1 cellular context compared by ENCODE assay signal in the genomic region with DNA sequence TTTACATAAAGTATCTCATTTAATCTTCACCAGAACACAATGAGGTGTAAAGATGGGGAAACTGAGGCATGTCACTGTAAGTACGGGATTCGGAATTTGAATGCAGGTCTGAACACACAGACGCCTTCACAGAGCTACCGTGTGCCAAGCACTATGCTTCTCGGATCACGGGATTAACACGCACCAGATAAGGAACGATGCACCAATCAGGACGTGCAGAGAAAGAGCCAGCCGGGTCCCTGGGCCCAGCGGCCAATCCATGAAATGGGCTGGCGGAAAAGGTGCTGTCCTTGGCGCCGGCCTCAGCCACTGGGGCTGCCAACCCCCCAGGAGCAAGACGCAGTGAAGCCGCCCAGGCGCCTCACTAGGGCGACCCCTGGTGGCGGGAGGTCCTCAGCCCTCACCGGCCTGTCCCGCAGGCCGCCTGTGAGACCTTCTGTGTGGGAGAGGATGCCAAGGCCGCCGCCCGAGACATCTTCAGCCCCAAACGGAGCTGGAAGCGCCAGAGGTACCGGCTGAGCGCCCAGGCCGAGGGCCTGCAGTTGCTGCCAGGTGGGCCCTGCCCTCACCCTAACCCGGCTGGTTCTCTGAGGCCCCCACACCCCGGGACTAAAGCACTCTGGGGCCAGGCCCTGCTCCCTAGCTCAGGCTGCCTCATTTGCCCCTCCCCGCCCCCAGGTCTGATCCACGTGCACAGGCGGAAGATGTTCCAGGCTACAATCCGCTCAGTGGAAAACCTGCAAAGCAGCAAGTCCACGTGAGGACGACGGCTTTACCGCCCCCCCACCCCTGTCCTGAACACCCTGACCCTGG.
TF ChIP-seq lines count a peak whose summit lies in the region.

No MANE protein-coding gene starts in this region.

TF ChIP-seq in WTC11, 78 proteins besides CTCF, POLR2A, EP300 and RAD21 (continued from another document):
- TF ChIP-seq, protein P1, sequence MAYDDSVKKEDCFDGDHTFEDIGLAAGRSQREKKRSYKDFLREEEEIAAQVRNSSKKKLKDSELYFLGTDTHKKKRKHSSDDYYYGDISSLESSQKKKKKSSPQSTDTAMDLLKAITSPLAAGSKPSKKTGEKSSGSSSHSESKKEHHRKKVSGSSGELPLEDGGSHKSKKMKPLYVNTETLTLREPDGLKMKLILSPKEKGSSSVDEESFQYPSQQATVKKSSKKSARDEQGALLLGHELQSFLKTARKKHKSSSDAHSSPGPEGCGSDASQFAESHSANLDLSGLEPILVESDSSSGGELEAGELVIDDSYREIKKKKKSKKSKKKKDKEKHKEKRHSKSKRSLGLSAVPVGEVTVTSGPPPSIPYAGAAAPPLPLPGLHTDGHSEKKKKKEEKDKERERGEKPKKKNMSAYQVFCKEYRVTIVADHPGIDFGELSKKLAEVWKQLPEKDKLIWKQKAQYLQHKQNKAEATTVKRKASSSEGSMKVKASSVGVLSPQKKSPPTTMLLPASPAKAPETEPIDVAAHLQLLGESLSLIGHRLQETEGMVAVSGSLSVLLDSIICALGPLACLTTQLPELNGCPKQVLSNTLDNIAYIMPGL (CRISPR knock-in tag; IDR thresholded peaks at IDR 0.05) = no peak; the same call in 1 of the 2 replicates
- TF ChIP-seq GTF2I (CRISPR knock-in tag; conservative IDR thresholded peaks at IDR 0.05) = peak; percentile 83
- TF ChIP-seq, protein P2, sequence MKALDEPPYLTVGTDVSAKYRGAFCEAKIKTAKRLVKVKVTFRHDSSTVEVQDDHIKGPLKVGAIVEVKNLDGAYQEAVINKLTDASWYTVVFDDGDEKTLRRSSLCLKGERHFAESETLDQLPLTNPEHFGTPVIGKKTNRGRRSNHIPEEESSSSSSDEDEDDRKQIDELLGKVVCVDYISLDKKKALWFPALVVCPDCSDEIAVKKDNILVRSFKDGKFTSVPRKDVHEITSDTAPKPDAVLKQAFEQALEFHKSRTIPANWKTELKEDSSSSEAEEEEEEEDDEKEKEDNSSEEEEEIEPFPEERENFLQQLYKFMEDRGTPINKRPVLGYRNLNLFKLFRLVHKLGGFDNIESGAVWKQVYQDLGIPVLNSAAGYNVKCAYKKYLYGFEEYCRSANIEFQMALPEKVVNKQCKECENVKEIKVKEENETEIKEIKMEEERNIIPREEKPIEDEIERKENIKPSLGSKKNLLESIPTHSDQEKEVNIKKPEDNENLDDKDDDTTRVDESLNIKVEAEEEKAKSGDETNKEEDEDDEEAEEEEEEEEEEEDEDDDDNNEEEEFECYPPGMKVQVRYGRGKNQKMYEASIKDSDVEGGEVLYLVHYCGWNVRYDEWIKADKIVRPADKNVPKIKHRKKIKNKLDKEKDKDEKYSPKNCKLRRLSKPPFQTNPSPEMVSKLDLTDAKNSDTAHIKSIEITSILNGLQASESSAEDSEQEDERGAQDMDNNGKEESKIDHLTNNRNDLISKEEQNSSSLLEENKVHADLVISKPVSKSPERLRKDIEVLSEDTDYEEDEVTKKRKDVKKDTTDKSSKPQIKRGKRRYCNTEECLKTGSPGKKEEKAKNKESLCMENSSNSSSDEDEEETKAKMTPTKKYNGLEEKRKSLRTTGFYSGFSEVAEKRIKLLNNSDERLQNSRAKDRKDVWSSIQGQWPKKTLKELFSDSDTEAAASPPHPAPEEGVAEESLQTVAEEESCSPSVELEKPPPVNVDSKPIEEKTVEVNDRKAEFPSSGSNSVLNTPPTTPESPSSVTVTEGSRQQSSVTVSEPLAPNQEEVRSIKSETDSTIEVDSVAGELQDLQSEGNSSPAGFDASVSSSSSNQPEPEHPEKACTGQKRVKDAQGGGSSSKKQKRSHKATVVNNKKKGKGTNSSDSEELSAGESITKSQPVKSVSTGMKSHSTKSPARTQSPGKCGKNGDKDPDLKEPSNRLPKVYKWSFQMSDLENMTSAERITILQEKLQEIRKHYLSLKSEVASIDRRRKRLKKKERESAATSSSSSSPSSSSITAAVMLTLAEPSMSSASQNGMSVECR (CRISPR knock-in tag; IDR thresholded peaks at IDR 0.05; ENCODE audit: borderline replicate concordance) = no peak
- peak; percentile 62; the same call in 1 of the 2 replicates for TF ChIP-seq FOXP1 (CRISPR knock-in tag; IDR thresholded peaks at IDR 0.05; ENCODE audit: borderline replicate concordance)
- TF ChIP-seq, protein P3, sequence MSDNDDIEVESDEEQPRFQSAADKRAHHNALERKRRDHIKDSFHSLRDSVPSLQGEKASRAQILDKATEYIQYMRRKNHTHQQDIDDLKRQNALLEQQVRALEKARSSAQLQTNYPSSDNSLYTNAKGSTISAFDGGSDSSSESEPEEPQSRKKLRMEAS (CRISPR knock-in tag; IDR thresholded peaks at IDR 0.05) = 0 out of 2 replicates have a peak, but pooled peaks have one; percentile 53
- peak; percentile 59; the same call in 1 of the 2 replicates for TF ChIP-seq FOXK1 (CRISPR knock-in tag; IDR thresholded peaks at IDR 0.05)
- TF ChIP-seq, protein P4, sequence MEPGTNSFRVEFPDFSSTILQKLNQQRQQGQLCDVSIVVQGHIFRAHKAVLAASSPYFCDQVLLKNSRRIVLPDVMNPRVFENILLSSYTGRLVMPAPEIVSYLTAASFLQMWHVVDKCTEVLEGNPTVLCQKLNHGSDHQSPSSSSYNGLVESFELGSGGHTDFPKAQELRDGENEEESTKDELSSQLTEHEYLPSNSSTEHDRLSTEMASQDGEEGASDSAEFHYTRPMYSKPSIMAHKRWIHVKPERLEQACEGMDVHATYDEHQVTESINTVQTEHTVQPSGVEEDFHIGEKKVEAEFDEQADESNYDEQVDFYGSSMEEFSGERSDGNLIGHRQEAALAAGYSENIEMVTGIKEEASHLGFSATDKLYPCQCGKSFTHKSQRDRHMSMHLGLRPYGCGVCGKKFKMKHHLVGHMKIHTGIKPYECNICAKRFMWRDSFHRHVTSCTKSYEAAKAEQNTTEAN (CRISPR knock-in tag; IDR thresholded peaks at IDR 0.05) = peak; percentile 86
- TF ChIP-seq NFYB (CRISPR knock-in tag; conservative IDR thresholded peaks at IDR 0.05; ENCODE audit: low read depth) = peak; percentile 58
- peak; percentile 68; the same call in 1 of the 2 replicates for TF ChIP-seq ETV6 (CRISPR knock-in tag; IDR thresholded peaks at IDR 0.05)
- TF ChIP-seq, protein P5, sequence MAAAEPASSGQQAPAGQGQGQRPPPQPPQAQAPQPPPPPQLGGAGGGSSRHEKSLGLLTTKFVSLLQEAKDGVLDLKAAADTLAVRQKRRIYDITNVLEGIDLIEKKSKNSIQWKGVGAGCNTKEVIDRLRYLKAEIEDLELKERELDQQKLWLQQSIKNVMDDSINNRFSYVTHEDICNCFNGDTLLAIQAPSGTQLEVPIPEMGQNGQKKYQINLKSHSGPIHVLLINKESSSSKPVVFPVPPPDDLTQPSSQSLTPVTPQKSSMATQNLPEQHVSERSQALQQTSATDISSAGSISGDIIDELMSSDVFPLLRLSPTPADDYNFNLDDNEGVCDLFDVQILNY (CRISPR knock-in tag; IDR thresholded peaks at IDR 0.05) = 0 out of 2 replicates have a peak, but pooled peaks have one; percentile 36
- TF ChIP-seq SOX15 (CRISPR knock-in tag; IDR thresholded peaks at IDR 0.05) = no peak
- TF ChIP-seq, protein P6, sequence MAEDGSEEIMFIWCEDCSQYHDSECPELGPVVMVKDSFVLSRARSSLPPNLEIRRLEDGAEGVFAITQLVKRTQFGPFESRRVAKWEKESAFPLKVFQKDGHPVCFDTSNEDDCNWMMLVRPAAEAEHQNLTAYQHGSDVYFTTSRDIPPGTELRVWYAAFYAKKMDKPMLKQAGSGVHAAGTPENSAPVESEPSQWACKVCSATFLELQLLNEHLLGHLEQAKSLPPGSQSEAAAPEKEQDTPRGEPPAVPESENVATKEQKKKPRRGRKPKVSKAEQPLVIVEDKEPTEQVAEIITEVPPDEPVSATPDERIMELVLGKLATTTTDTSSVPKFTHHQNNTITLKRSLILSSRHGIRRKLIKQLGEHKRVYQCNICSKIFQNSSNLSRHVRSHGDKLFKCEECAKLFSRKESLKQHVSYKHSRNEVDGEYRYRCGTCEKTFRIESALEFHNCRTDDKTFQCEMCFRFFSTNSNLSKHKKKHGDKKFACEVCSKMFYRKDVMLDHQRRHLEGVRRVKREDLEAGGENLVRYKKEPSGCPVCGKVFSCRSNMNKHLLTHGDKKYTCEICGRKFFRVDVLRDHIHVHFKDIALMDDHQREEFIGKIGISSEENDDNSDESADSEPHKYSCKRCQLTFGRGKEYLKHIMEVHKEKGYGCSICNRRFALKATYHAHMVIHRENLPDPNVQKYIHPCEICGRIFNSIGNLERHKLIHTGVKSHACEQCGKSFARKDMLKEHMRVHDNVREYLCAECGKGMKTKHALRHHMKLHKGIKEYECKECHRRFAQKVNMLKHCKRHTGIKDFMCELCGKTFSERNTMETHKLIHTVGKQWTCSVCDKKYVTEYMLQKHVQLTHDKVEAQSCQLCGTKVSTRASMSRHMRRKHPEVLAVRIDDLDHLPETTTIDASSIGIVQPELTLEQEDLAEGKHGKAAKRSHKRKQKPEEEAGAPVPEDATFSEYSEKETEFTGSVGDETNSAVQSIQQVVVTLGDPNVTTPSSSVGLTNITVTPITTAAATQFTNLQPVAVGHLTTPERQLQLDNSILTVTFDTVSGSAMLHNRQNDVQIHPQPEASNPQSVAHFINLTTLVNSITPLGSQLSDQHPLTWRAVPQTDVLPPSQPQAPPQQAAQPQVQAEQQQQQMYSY (CRISPR knock-in tag; IDR thresholded peaks at IDR 0.05) = no peak
- TF ChIP-seq, protein P7, sequence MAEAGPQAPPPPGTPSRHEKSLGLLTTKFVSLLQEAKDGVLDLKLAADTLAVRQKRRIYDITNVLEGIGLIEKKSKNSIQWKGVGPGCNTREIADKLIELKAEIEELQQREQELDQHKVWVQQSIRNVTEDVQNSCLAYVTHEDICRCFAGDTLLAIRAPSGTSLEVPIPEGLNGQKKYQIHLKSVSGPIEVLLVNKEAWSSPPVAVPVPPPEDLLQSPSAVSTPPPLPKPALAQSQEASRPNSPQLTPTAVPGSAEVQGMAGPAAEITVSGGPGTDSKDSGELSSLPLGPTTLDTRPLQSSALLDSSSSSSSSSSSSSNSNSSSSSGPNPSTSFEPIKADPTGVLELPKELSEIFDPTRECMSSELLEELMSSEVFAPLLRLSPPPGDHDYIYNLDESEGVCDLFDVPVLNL (CRISPR knock-in tag; IDR thresholded peaks at IDR 0.05; ENCODE audit: borderline replicate concordance, low read depth) = 0 out of 2 replicates have a peak, but pooled peaks have one; percentile 31
- TF ChIP-seq, protein P8, sequence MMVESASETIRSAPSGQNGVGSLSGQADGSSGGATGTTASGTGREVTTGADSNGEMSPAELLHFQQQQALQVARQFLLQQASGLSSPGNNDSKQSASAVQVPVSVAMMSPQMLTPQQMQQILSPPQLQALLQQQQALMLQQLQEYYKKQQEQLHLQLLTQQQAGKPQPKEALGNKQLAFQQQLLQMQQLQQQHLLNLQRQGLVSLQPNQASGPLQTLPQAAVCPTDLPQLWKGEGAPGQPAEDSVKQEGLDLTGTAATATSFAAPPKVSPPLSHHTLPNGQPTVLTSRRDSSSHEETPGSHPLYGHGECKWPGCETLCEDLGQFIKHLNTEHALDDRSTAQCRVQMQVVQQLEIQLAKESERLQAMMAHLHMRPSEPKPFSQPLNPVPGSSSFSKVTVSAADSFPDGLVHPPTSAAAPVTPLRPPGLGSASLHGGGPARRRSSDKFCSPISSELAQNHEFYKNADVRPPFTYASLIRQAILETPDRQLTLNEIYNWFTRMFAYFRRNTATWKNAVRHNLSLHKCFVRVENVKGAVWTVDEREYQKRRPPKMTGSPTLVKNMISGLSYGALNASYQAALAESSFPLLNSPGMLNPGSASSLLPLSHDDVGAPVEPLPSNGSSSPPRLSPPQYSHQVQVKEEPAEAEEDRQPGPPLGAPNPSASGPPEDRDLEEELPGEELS (CRISPR knock-in tag; IDR thresholded peaks at IDR 0.05) = 0 out of 2 replicates have a peak, but pooled peaks have one; percentile 31
- TF ChIP-seq ZNF671 (CRISPR knock-in tag; IDR thresholded peaks at IDR 0.05) = no peak
